ENCODE assay signal across 8 cellular contexts in genomic region chr19:50556236-50557008, GRCh38. TPM values are rescaled to one million over a fixed set of nuclear protein-coding genes. Genes with fewer than 3 reads are reported as not detected.
DNase-seq lines count a peak whose midpoint lies in the region; ATAC-seq and TF ChIP-seq lines count a peak whose summit lies in the region.

No MANE protein-coding gene starts in this region.

- H3K4me2 ChIP-seq in KMS-11: no peak overlapping the region

- H3K27ac ChIP-seq in KMS-11: no peak overlapping the region
- H3K27ac ChIP-seq in heart right ventricle: peak overlapping the region in 2 of 10 donors; percentile 9 to 48
- no peak overlapping the region for H3K27ac ChIP-seq in prostate gland
- no peak overlapping the region for H3K27ac ChIP-seq in upper lobe of right lung

- ATAC-seq in activated naive CD8-positive, alpha-beta T cell treated with anti-CD3 and anti-CD28 coated beads, Interleukin-2, amount 50 U/mL, for 24 hours: peak; percentile 70
- ATAC-seq in heart right ventricle (peak; percentile 64 to 88 (median 80)), upper lobe of right lung (peak; percentile 76), GM18873 (IDR thresholded peaks at IDR 0.05; ENCODE audit: low FRiP score, unreplicated experiment) (no peak)

- H4K20me1 ChIP-seq in KMS-11 (ENCODE audit: insufficient read depth): no peaks in the 10 kb centered on the region

- H3K4me1 Mint-ChIP-seq in activated naive CD8-positive, alpha-beta T cell treated with anti-CD3 and anti-CD28 coated beads, Interleukin-2, amount 50 U/mL, for 24 hours: peaks cover 4% of the 10 kb centered on the region

- H3K9me3 ChIP-seq in heart right ventricle (no peaks in the 10 kb centered on the region), prostate gland (no peaks in the 10 kb centered on the region), upper lobe of right lung (no peaks in the 10 kb centered on the region)

- no peak for TF ChIP-seq POLR2A in prostate gland (IDR thresholded peaks at IDR 0.05)

- H3K27ac Mint-ChIP-seq in activated naive CD8-positive, alpha-beta T cell treated with anti-CD3 and anti-CD28 coated beads, Interleukin-2, amount 50 U/mL, for 24 hours: peak overlapping the region; percentile 40

- H2AFZ ChIP-seq in KMS-11 (ENCODE audit: low read depth): peak overlapping the region; percentile 26; the same call in 1 of the 2 replicates

- no peaks in the 10 kb centered on the region for H3K36me3 Mint-ChIP-seq in activated naive CD8-positive, alpha-beta T cell treated with anti-CD3 and anti-CD28 coated beads, Interleukin-2, amount 50 U/mL, for 24 hours (ENCODE audit: low read depth)

- WGBS in heart right ventricle, 2 donors: 0 to 1% methylated on average over 34 to 42 of the region's 42 CpGs
- under 1% methylated on average over 36 of the region's 42 CpGs for WGBS in prostate gland

- peaks cover 67% of the 10 kb centered on the region for H3K27me3 Mint-ChIP-seq in activated naive CD8-positive, alpha-beta T cell treated with anti-CD3 and anti-CD28 coated beads, Interleukin-2, amount 50 U/mL, for 24 hours

- no peak overlapping the region for H3K4me3 ChIP-seq in KMS-11 (IDR thresholded peaks at IDR 0.05; ENCODE audit: insufficient read depth, low read depth, low read length)
- peak overlapping the region in 9 of 10 donors; percentile 11 to 55 (median 48) for H3K4me3 ChIP-seq in heart right ventricle
- peak overlapping the region; percentile 14 to 21 for H3K4me3 ChIP-seq in prostate gland
- H3K4me3 ChIP-seq in upper lobe of right lung: peak overlapping the region; percentile 39

- DNase-seq in D341Med (ENCODE audit: low spot score) (peak; percentile 89), SW480 (ENCODE audit: low spot score) (peak; percentile 76), heart right ventricle (peak; percentile 76 to 87), prostate gland (ENCODE audit: low spot score) (peak; percentile 20), upper lobe of right lung (peak; percentile 87)
- DNase-seq in activated naive CD8-positive, alpha-beta T cell treated with anti-CD3 and anti-CD28 coated beads, Interleukin-2, amount 50 U/mL, for 24 hours: peak; percentile 87

- peak overlapping the region; percentile 80 for H3K4me3 Mint-ChIP-seq in activated naive CD8-positive, alpha-beta T cell treated with anti-CD3 and anti-CD28 coated beads, Interleukin-2, amount 50 U/mL, for 24 hours

- no peaks in the 10 kb centered on the region for H3K4me1 ChIP-seq in KMS-11 (ENCODE audit: low read depth, poor library complexity, severe bottlenecking)
- peaks cover 0 to 20% (median 10%) of the 10 kb centered on the region in 9 donors for H3K4me1 ChIP-seq in heart right ventricle
- H3K4me1 ChIP-seq in prostate gland (replicated peaks): no peaks in the 10 kb centered on the region
- H3K4me1 ChIP-seq in upper lobe of right lung: peaks cover 6% of the 10 kb centered on the region

- TF ChIP-seq CTCF in KMS-11 (conservative IDR thresholded peaks at IDR 0.05; ENCODE audit: low read depth, low read length) (peak; percentile 74), heart right ventricle (IDR thresholded peaks at IDR 0.05) (peak; percentile 49 to 83 (median 75)), prostate gland (IDR thresholded peaks at IDR 0.05) (peak; percentile 33 to 59 (median 53)), upper lobe of right lung (IDR thresholded peaks at IDR 0.05) (peak; percentile 69)

- intact Hi-C loops in heart right ventricle (cut with DNase I): no loop called here
- intact Hi-C loops in prostate gland (cut with DNase I): no loop called here
- intact Hi-C loops in upper lobe of right lung (cut with DNase I): no loop called here

- H3K79me2 ChIP-seq in KMS-11 (ENCODE audit: insufficient read depth, low read depth): no peaks in the 10 kb centered on the region

- H3K27me3 ChIP-seq in KMS-11 (ENCODE audit: insufficient read depth, low read depth) (peaks cover 66% of the 10 kb centered on the region), heart right ventricle (peaks cover 0 to 67% (median 45%) of the 10 kb centered on the region in 7 donors), prostate gland (replicated peaks; ENCODE audit: insufficient read depth) (peaks cover 17% of the 10 kb centered on the region), upper lobe of right lung (peaks cover 38% of the 10 kb centered on the region)

- H3K36me3 ChIP-seq in KMS-11 (ENCODE audit: insufficient read depth) (no peaks in the 10 kb centered on the region), heart right ventricle (no peaks in the 10 kb centered on the region), prostate gland (no peaks in the 10 kb centered on the region), upper lobe of right lung (no peaks in the 10 kb centered on the region)

- H3K9me3 Mint-ChIP-seq in activated naive CD8-positive, alpha-beta T cell treated with anti-CD3 and anti-CD28 coated beads, Interleukin-2, amount 50 U/mL, for 24 hours: no peaks in the 10 kb centered on the region

- no peak overlapping the region for H3K9ac ChIP-seq in KMS-11

RNA-seq across cellular contexts. Expression of gene LRRC4B, which starts 11.8 kb away (rescaled TPM):
- total RNA-seq in heart right ventricle (1 to 10 TPM in 2 of 10 donors, under 1 TPM in 8; 0.42 to 1.8 (median 0.68) TPM), prostate gland (1 to 10 TPM; 5.6 to 7.9 TPM), upper lobe of right lung (4.6 TPM)
- polyA plus RNA-seq in heart right ventricle: 1 to 10 TPM; 1.9 to 3.0 TPM

RNA-seq across cellular contexts. Expression of gene ASPDH, which starts 42.7 kb away (rescaled TPM):
- total RNA-seq in heart right ventricle (not detected), prostate gland (not detected), upper lobe of right lung (not detected)
- polyA plus RNA-seq in heart right ventricle: not detected

RNA-seq across cellular contexts. Expression of gene JOSD2, which starts 45.4 kb away (rescaled TPM):
- total RNA-seq in heart right ventricle: 10 to 100 TPM; 13.3 to 42.3 (median 25.2) TPM
- 10 to 100 TPM; 64.0 to 69.6 TPM for polyA plus RNA-seq in heart right ventricle
- 10 to 100 TPM; 29.4 to 31.7 TPM for total RNA-seq in prostate gland
- 34.7 TPM for total RNA-seq in upper lobe of right lung

Comparison
In these comparisons a context has a peak if more than half of its experiments do, and no peak if none do; other contexts are left out.
1. DNase-seq: peak in every context shown above with its lines; median percentile 89 in D341Med; 87 in activated naive CD8-positive, alpha-beta T cell treated with anti-CD3 and anti-CD28 coated beads, Interleukin-2, amount 50 U/mL, for 24 hours; 87 in upper lobe of right lung; 82 in heart right ventricle; 76 in SW480; 20 in prostate gland.